In the genomic region with DNA sequence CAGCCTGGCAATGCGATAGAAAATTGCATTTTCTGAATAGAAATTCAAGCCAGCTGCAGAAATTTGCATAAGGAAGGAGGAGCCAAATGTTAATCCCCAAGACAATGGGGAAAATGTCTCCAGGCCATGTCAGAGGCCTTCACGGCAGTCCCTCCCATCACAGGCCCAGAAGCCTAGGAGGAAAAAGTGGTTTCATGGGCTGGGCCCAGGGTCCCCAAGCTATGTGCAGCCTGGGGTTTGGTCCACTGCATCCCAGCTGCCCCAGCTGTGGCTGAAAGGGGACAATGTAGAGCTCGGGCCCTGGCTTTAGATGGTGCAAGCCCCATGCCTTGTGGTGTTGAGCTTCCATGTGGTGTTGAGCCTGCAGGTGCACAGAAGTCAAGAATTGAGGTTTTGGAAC, we compare ENCODE assay signal across 30 cellular contexts.
"Had no signal": no experiment of that assay in that cellular context is flagged by ENCODE, and none has a peak within 500 bp of the region (broad histone marks: within the 10 kb centered on the region; RNA-seq: fewer than 3 reads in every experiment).

No MANE protein-coding gene starts in this region.

- H3K27ac Mint-ChIP-seq: natural killer cell; nephron; neural progenitor cell; stimulated activated memory B cell treated with anti-CD40 and anti-IgM and Interleukin-4, amounts not matched to agents 10 μg/mL and 1 μg/mL and 100 μg/mL, for 72 hours; type B pancreatic cell had no signal

- H3K4me1 ChIP-seq: neural progenitor cell, parathyroid adenoma, psoas muscle, spleen, suprapubic skin, testis, tibial artery, transverse colon, upper lobe of right lung, uterus had no signal

- H3K27ac ChIP-seq: neural progenitor cell, ovary, parathyroid adenoma, psoas muscle, skin epidermis, spleen, suprapubic skin, testis, tibial artery, transverse colon, upper lobe of right lung, uterus had no signal

- H3K36me3 ChIP-seq: neural progenitor cell, ovary, spleen, suprapubic skin, tibial artery, transverse colon, upper lobe of right lung, uterus had no signal

- H3K4me3 Mint-ChIP-seq: natural killer cell; nephron; neural progenitor cell; stimulated activated memory B cell treated with anti-CD40 and anti-IgM and Interleukin-4, amounts not matched to agents 10 μg/mL and 1 μg/mL and 100 μg/mL, for 72 hours; stimulated activated naive CD8-positive, alpha-beta T cell treated with anti-CD3 and anti-CD28 coated beads, Interleukin-15, amount 100 ng/mL, for 72 hours; type B pancreatic cell had no signal

- H3K4me1 Mint-ChIP-seq: natural killer cell; nephron; neural progenitor cell; stimulated activated memory B cell treated with anti-CD40 and anti-IgM and Interleukin-4, amounts not matched to agents 10 μg/mL and 1 μg/mL and 100 μg/mL, for 72 hours; stimulated activated naive CD8-positive, alpha-beta T cell treated with anti-CD3 and anti-CD28 coated beads, Interleukin-15, amount 100 ng/mL, for 72 hours had no signal

- H3K27me3 Mint-ChIP-seq: progenitor cell of endocrine pancreas; stimulated activated memory B cell treated with anti-CD40 and anti-IgM and Interleukin-4, amounts not matched to agents 10 μg/mL and 1 μg/mL and 100 μg/mL, for 72 hours; stimulated activated naive CD8-positive, alpha-beta T cell treated with anti-CD3 and anti-CD28 coated beads, Interleukin-15, amount 100 ng/mL, for 72 hours; type B pancreatic cell had no signal

- H3K4me3 ChIP-seq: neural progenitor cell, ovary, psoas muscle, skin epidermis, smooth muscle cell, spleen, suprapubic skin, testis, tibial artery, transverse colon, upper lobe of right lung, uterus had no signal

- H3K9me3 ChIP-seq: ovary, testis, upper lobe of right lung had no signal

- DNase-seq: natural killer cell; occipital lobe; ovary; psoas muscle; right cardiac atrium; spleen; stimulated activated CD4-positive, alpha-beta T cell treated with anti-CD3 and anti-CD28 coated beads, Interleukin-12 subunit alpha, Interleukin-12 subunit beta, amount 100 ng/mL, for 4 hours; stimulated activated CD4-positive, alpha-beta T cell treated with anti-CD3 and anti-CD28 coated beads, Interleukin-1b, Interleukin-23, amount 100 ng/mL, for 48 hours; stimulated activated CD4-positive, alpha-beta T cell treated with anti-CD3 and anti-CD28 coated beads, Interleukin-4, amount 100 ng/mL, for 1 hour; stimulated activated CD4-positive, alpha-beta T cell treated with anti-CD3 and anti-CD28 coated beads, Interleukin-4, amount 100 ng/mL, for 4 hours; stimulated activated CD8-positive, alpha-beta memory T cell treated with anti-CD3 and anti-CD28 coated beads, Interleukin-4, amount 100 ng/mL, for 48 hours; stimulated activated naive CD4-positive, alpha-beta T cell; stimulated activated naive CD8-positive, alpha-beta T cell treated with anti-CD3 and anti-CD28 coated beads, Interleukin-15, amount 100 ng/mL, for 72 hours; stimulated activated naive CD8-positive, alpha-beta T cell treated with anti-CD3 and anti-CD28 coated beads, Interleukin-15, Interleukin-2, amounts not matched to agents 100 U/mL and 50 U/mL, for 24 hours; substantia nigra; testis; tibial artery; transverse colon; upper lobe of right lung; uterus had no signal

- H3K9ac ChIP-seq: neural progenitor cell, parathyroid adenoma had no signal

- H3K27me3 ChIP-seq: neural progenitor cell, ovary, spleen, suprapubic skin, testis, tibial artery, transverse colon, upper lobe of right lung, uterus had no signal

- ATAC-seq: natural killer cell; psoas muscle; right cardiac atrium; sciatic nerve; stimulated activated memory B cell treated with anti-CD40 and anti-IgM and Interleukin-4, amounts not matched to agents 10 μg/mL and 1 μg/mL and 100 μg/mL, for 72 hours; stimulated activated naive CD8-positive, alpha-beta T cell treated with anti-CD3 and anti-CD28 coated beads, Interleukin-15, amount 100 ng/mL, for 72 hours; stimulated activated naive CD8-positive, alpha-beta T cell treated with anti-CD3 and anti-CD28 coated beads, Interleukin-15, Interleukin-2, amounts not matched to agents 100 U/mL and 50 U/mL, for 24 hours; upper lobe of right lung had no signal
